28 cellular contexts compared by ENCODE assay signal in genomic region chr11:77129069-77129840, GRCh38. TPM values are rescaled to one million over a fixed set of nuclear protein-coding genes. Genes with fewer than 3 reads are reported as not detected.
"Had no signal": no experiment of that assay in that cellular context is flagged by ENCODE, and none has a peak within 500 bp of the region (broad histone marks: within the 10 kb centered on the region; RNA-seq: fewer than 3 reads in every experiment).

No MANE protein-coding gene starts in this region.

- H3K27ac ChIP-seq: lower lobe of right lung, upper lobe of right lung had no signal

- H3K4me2 ChIP-seq: SK-N-SH had no signal

- ATAC-seq: activated naive CD8-positive, alpha-beta T cell treated with anti-CD3 and anti-CD28 coated beads, Interleukin-2, amount 50 U/mL, for 24 hours; activated T-cell treated with anti-CD3 and anti-CD28 coated beads, Interleukin-2, amount 50 U/mL, for 4 hours; natural killer cell treated with Interleukin-12 subunit alpha and Interleukin-12 subunit beta and Interleukin-15 and Interleukin-18, amount 100 ng/mL, for 72 hours; stimulated activated naive CD8-positive, alpha-beta T cell treated with anti-CD3 and anti-CD28 coated beads, Interleukin-15, amount 100 ng/mL, for 72 hours; T-cell had no signal

- H3K27me3 ChIP-seq: upper lobe of right lung had no signal

- H3K9ac ChIP-seq: SK-N-SH had no signal

- H3K27me3 Mint-ChIP-seq: activated CD4-positive, alpha-beta T cell treated with anti-CD3 and anti-CD28 coated beads, Interleukin-2, amount 10 ng/mL, durations not matched to agents 7 days and 5 days; progenitor cell of endocrine pancreas had no signal

- DNase-seq: activated CD4-positive, alpha-beta T cell treated with anti-CD3 and anti-CD28 coated beads, Interleukin-2, amount 10 ng/mL, durations not matched to agents 7 days and 5 days; activated CD4-positive, CD25-positive, alpha-beta regulatory T cell; activated CD8-positive, alpha-beta memory T cell treated with anti-CD3 and anti-CD28 coated beads, Interleukin-2, amount 50 U/mL, for 4 hours; activated effector memory CD4-positive, alpha-beta T cell treated with Interleukin-2 at 50 U/mL for 16 hours; activated naive CD4-positive, alpha-beta T cell treated with anti-CD3 and anti-CD28 coated beads, Interleukin-2, amount 10 ng/mL, durations not matched to agents 7 days and 5 days; activated naive CD8-positive, alpha-beta T cell treated with anti-CD3 and anti-CD28 coated beads, Interleukin-2, amount 50 U/mL, for 24 hours; activated T-cell treated with anti-CD3 and anti-CD28 coated beads, Interleukin-2, amount 50 U/mL, for 4 hours; aorta; cerebellar nuclear complex; cortex of kidney; erythroblast; immature natural killer cell; lower lobe of right lung; SK-N-SH; small intestine; stimulated activated CD4-positive, alpha-beta T cell treated with anti-CD3 and anti-CD28 coated beads, Interleukin-15, amount 100 ng/mL, for 24 hours; stimulated activated CD4-positive, alpha-beta T cell treated with anti-CD3 and anti-CD28 coated beads, Interleukin-4, amount 100 ng/mL, for 1 hour; stimulated activated naive CD8-positive, alpha-beta T cell treated with anti-CD3 and anti-CD28 coated beads, Interleukin-15, amount 100 ng/mL, for 72 hours; T-cell; T-helper 9 cell; upper lobe of right lung had no signal

- H3K9me3 Mint-ChIP-seq: activated CD4-positive, alpha-beta T cell treated with anti-CD3 and anti-CD28 coated beads, Interleukin-2, amount 10 ng/mL, durations not matched to agents 7 days and 5 days; activated naive CD4-positive, alpha-beta T cell treated with anti-CD3 and anti-CD28 coated beads, Interleukin-2, amount 10 ng/mL, durations not matched to agents 7 days and 5 days; activated naive CD8-positive, alpha-beta T cell treated with anti-CD3 and anti-CD28 coated beads, Interleukin-2, amount 50 U/mL, for 24 hours; activated T-cell treated with anti-CD3 and anti-CD28 coated beads, Interleukin-2, amount 50 U/mL, for 4 hours; immature natural killer cell; natural killer cell treated with Interleukin-12 subunit alpha and Interleukin-12 subunit beta and Interleukin-15 and Interleukin-18, amount 100 ng/mL, for 72 hours; stimulated activated naive CD8-positive, alpha-beta T cell treated with anti-CD3 and anti-CD28 coated beads, Interleukin-15, amount 100 ng/mL, for 72 hours; T-cell had no signal

- FAIRE-seq: endometrium, frontal cortex, small intestine had no signal

- H3K4me3 Mint-ChIP-seq: activated CD4-positive, alpha-beta T cell treated with anti-CD3 and anti-CD28 coated beads, Interleukin-2, amount 10 ng/mL, durations not matched to agents 7 days and 5 days; activated naive CD4-positive, alpha-beta T cell treated with anti-CD3 and anti-CD28 coated beads, Interleukin-2, amount 10 ng/mL, durations not matched to agents 7 days and 5 days; activated naive CD8-positive, alpha-beta T cell treated with anti-CD3 and anti-CD28 coated beads, Interleukin-2, amount 50 U/mL, for 24 hours; activated T-cell treated with anti-CD3 and anti-CD28 coated beads, Interleukin-2, amount 50 U/mL, for 4 hours; natural killer cell treated with Interleukin-12 subunit alpha and Interleukin-12 subunit beta and Interleukin-15 and Interleukin-18, amount 100 ng/mL, for 72 hours; stimulated activated naive CD8-positive, alpha-beta T cell treated with anti-CD3 and anti-CD28 coated beads, Interleukin-15, amount 100 ng/mL, for 72 hours; T-cell had no signal

- H3K9me3 ChIP-seq: lower lobe of right lung, SK-N-SH, upper lobe of right lung had no signal

- H3K36me3 Mint-ChIP-seq: activated naive CD4-positive, alpha-beta T cell treated with anti-CD3 and anti-CD28 coated beads, Interleukin-2, amount 10 ng/mL, durations not matched to agents 7 days and 5 days; natural killer cell treated with Interleukin-12 subunit alpha and Interleukin-12 subunit beta and Interleukin-15 and Interleukin-18, amount 100 ng/mL, for 72 hours; T-cell had no signal

- H3K27ac Mint-ChIP-seq: activated CD4-positive, alpha-beta T cell treated with anti-CD3 and anti-CD28 coated beads, Interleukin-2, amount 10 ng/mL, durations not matched to agents 7 days and 5 days; activated naive CD4-positive, alpha-beta T cell treated with anti-CD3 and anti-CD28 coated beads, Interleukin-2, amount 10 ng/mL, durations not matched to agents 7 days and 5 days; activated naive CD8-positive, alpha-beta T cell treated with anti-CD3 and anti-CD28 coated beads, Interleukin-2, amount 50 U/mL, for 24 hours; natural killer cell treated with Interleukin-12 subunit alpha and Interleukin-12 subunit beta and Interleukin-15 and Interleukin-18, amount 100 ng/mL, for 72 hours; progenitor cell of endocrine pancreas; T-cell had no signal

- H3K36me3 ChIP-seq: lower lobe of right lung, upper lobe of right lung had no signal

- H3K4me3 ChIP-seq: lower lobe of right lung, upper lobe of right lung had no signal

RNA-seq across cellular contexts. Expression of gene OMP, which starts 26.6 kb away (rescaled TPM):
- total RNA-seq: activated CD4-positive, alpha-beta T cell treated with anti-CD3 and anti-CD28 coated beads, Interleukin-2, amount 10 ng/mL, durations not matched to agents 7 days and 5 days; activated T-cell treated with anti-CD3 and anti-CD28 coated beads, Interleukin-2, amount 50 U/mL, for 4 hours; frontal cortex; lower lobe of right lung; natural killer cell treated with Interleukin-12 subunit alpha and Interleukin-12 subunit beta and Interleukin-15 and Interleukin-18, amount 100 ng/mL, for 72 hours; omental fat pad; progenitor cell of endocrine pancreas; right cardiac atrium; temporal lobe; upper lobe of right lung had no signal
- polyA plus RNA-seq: aorta, immature natural killer cell, right cardiac atrium had no signal
